8 cellular contexts compared by ENCODE assay signal in the genomic region with DNA sequence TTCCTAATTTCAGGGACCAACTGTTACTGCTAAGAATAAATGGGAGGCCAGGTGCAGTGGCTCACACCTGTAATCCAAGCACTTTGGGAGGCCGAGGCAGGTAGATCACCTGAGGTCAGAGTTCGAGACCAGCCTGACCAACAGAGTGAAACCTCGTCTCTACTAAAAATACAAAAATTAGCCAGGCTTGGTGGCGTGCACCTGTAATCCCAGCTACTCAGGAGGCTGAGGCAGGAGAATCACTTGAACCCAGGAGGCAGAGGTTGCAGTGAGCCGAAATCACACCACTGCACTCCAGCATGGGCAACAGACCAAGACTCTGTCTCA.
A peak's percentile ranks its signal among the peaks of the same experiment; 100 is the strongest.
DNase-seq lines count a peak whose midpoint lies in the region; ATAC-seq and TF ChIP-seq lines count a peak whose summit lies in the region.
"Not testable (repeated sequence)": the region's sequence is repeated elsewhere in the genome, so short reads cannot be mapped to it uniquely, and the experiment has no call there.

No MANE protein-coding gene starts in this region.

- H3K79me2 ChIP-seq in mammary epithelial cell (ENCODE audit: insufficient read depth, low read length): peaks cover 10% of the 10 kb centered on the region

- H3K36me3 ChIP-seq in Panc1 (ENCODE audit: control insufficient read depth, insufficient read depth, low read length); mammary epithelial cell (ENCODE audit: insufficient read depth, low read length); heart right ventricle; muscle layer of colon (ENCODE audit: insufficient read depth, low read length); skeletal muscle satellite cell (ENCODE audit: insufficient read depth, low read length); tibial artery: not testable (repeated sequence)

- DNase-seq in CD4-positive, alpha-beta T cell; Panc1 (ENCODE audit: low read depth, low spot score); mammary epithelial cell; heart right ventricle; tibial artery: not testable (repeated sequence)

- H3K27ac Mint-ChIP-seq in CD4-positive, alpha-beta T cell: peak overlapping the region; percentile 53
- H3K27ac Mint-ChIP-seq in activated T-helper 17 cell treated with anti-CD3 and anti-CD28 coated beads, Interleukin-2, amount 50 U/mL, for 72 hours: peak overlapping the region; percentile 76

- H3K9me3 ChIP-seq in CD4-positive, alpha-beta T cell (ENCODE audit: control insufficient read depth, low read length); Panc1 (ENCODE audit: control insufficient read depth, insufficient read depth, low read depth, low read length); mammary epithelial cell (replicated peaks; ENCODE audit: insufficient read depth, low read length); heart right ventricle; muscle layer of colon (ENCODE audit: low read length); skeletal muscle satellite cell (replicated peaks; ENCODE audit: low read length); tibial artery: not testable (repeated sequence)

- not testable (repeated sequence) for TF ChIP-seq CTCF in CD4-positive, alpha-beta T cell (IDR thresholded peaks at IDR 0.05); Panc1 (IDR thresholded peaks at IDR 0.05); mammary epithelial cell (conservative IDR thresholded peaks at IDR 0.05 in 1 of 2, IDR thresholded peaks at IDR 0.05 in 1 of 2; ENCODE audit: extremely low read depth in 1 of 2, insufficient read depth in 1 of 2, low read depth in 1 of 2, low read length in 2 of 2); heart right ventricle (IDR thresholded peaks at IDR 0.05); tibial artery (IDR thresholded peaks at IDR 0.05)

- H3K4me1 ChIP-seq in Panc1 (ENCODE audit: control insufficient read depth, insufficient read depth, low read length) (peaks cover 50% of the 10 kb centered on the region), mammary epithelial cell (ENCODE audit: insufficient read depth, low read length) (peaks cover 38% of the 10 kb centered on the region), heart right ventricle (peaks cover 3 to 69% (median 14%) of the 10 kb centered on the region in 9 donors), muscle layer of colon (ENCODE audit: insufficient read depth, low read length) (peaks cover 21% of the 10 kb centered on the region), skeletal muscle satellite cell (ENCODE audit: control insufficient read depth, insufficient read depth, low read length) (peaks cover 43% of the 10 kb centered on the region), tibial artery (peaks cover 11 to 80% (median 53%) of the 10 kb centered on the region in 4 donors)

- 97% methylated on average over 5 of the region's 5 CpGs for WGBS in mammary epithelial cell (ENCODE audit: low coverage, missing lambda C conversion rate)
- WGBS in heart right ventricle, 2 donors: 93 to 98% methylated on average over 5 of the region's 5 CpGs

- in situ Hi-C loops in Panc1 (cut with HindIII; ENCODE audit: low pct_unique_long_range_greater_than_20kb, low sequenced_read_pairs): not testable (repeated sequence)
- in situ Hi-C loops in mammary epithelial cell (cut with MboI; ENCODE audit: low sequenced_read_pairs in 2 of 2): loop anchor here in 1 of 2 donors (10.0 kb wide), 1 partner anchor 110 kb away; no protein-coding TSS in a partner anchor

- CTCF ChIA-PET in CD4-positive, alpha-beta T cell (lab: Charles Lee): interaction anchor here (1.0 kb wide), 1 partner anchor 15 kb away, joined by 3 read pairs; no protein-coding TSS in a partner anchor
- CTCF ChIA-PET in Panc1 (lab: Charles Lee): interaction anchor here (1.7 kb wide), 1 partner anchor 113 kb away, joined by 4 read pairs; no protein-coding TSS in a partner anchor
- CTCF ChIA-PET in mammary epithelial cell (lab: Charles Lee; ENCODE audit: low non-redundant PET): not testable (repeated sequence)

- not testable (repeated sequence) for H4K20me1 ChIP-seq in mammary epithelial cell (ENCODE audit: insufficient read depth, low read length)

- not testable (repeated sequence) for H3K27me3 Mint-ChIP-seq in CD4-positive, alpha-beta T cell; activated T-helper 17 cell treated with anti-CD3 and anti-CD28 coated beads, Interleukin-2, amount 50 U/mL, for 72 hours

- POLR2A ChIA-PET in CD4-positive, alpha-beta T cell (lab: Charles Lee): interaction anchor here (1.0 to 11.4 kb wide), 3 partner anchors 79 to 117 kb away, joined by 3 to 913 read pairs (median 3); partner anchors contain the start of gene CHD2
- POLR2A ChIA-PET in Panc1 (lab: Charles Lee): interaction anchor here (0.6 to 1.5 kb wide), 3 partner anchors 70 to 110 kb away, joined by 3 to 7 read pairs (median 4); no protein-coding TSS in a partner anchor

- not testable (repeated sequence) for H3K9me3 Mint-ChIP-seq in CD4-positive, alpha-beta T cell; activated T-helper 17 cell treated with anti-CD3 and anti-CD28 coated beads, Interleukin-2, amount 50 U/mL, for 72 hours

- ATAC-seq in CD4-positive, alpha-beta T cell (ENCODE audit: poor library complexity); Panc1; activated T-helper 17 cell treated with anti-CD3 and anti-CD28 coated beads, Interleukin-2, amount 50 U/mL, for 72 hours (replicated peaks); heart right ventricle: not testable (repeated sequence)

- H3K4me1 Mint-ChIP-seq in CD4-positive, alpha-beta T cell (ENCODE audit: low read depth): peaks cover 35% of the 10 kb centered on the region
- peaks cover 15% of the 10 kb centered on the region for H3K4me1 Mint-ChIP-seq in activated T-helper 17 cell treated with anti-CD3 and anti-CD28 coated beads, Interleukin-2, amount 50 U/mL, for 72 hours

- H2AFZ ChIP-seq in mammary epithelial cell (ENCODE audit: low read depth, low read length): not testable (repeated sequence)

- BruUV-seq in Panc1 (replicated peaks; lab: Mats Ljungman, UMichigan); mammary epithelial cell (replicated peaks; lab: Mats Ljungman, UMichigan): not testable (repeated sequence)

- intact Hi-C loops in CD4-positive, alpha-beta T cell (cut with DNase I, micrococcal nuclease); Panc1 (cut with micrococcal nuclease; ENCODE audit: unreplicated experiment); tibial artery (cut with DNase I; ENCODE audit: low total_unique reads): not testable (repeated sequence)
- intact Hi-C loops in mammary epithelial cell (cut with micrococcal nuclease): loop anchor here (1.0 to 5.0 kb wide), 3 partner anchors 100 to 1428 kb away; partner anchors contain the start of gene MCTP2
- intact Hi-C loops in heart right ventricle (cut with DNase I): loop anchor here in 3 of 10 donors (5.0 to 10.0 kb wide), 3 partner anchors 118 to 210 kb away; no protein-coding TSS in a partner anchor

- not testable (repeated sequence) for H3K27me3 ChIP-seq in CD4-positive, alpha-beta T cell (ENCODE audit: control insufficient read depth, insufficient read depth, low read length); Panc1 (ENCODE audit: control insufficient read depth, insufficient read depth, low read length); mammary epithelial cell (ENCODE audit: insufficient read depth, low read length); heart right ventricle; muscle layer of colon (ENCODE audit: control insufficient read depth in 1 of 2, insufficient read depth in 2 of 2, low read length in 2 of 2); skeletal muscle satellite cell (ENCODE audit: control insufficient read depth, insufficient read depth, low read length); tibial artery

- H3K4me3 ChIP-seq in Panc1 (ENCODE audit: low read depth in 2 of 2, low read length in 2 of 2); mammary epithelial cell (replicated peaks in 1 of 3; ENCODE audit: insufficient read depth in 1 of 3, low read depth in 2 of 3, low read length in 3 of 3); heart right ventricle; muscle layer of colon (ENCODE audit: low read depth in 1 of 2, low read length in 2 of 2); skeletal muscle satellite cell (ENCODE audit: low read length); tibial artery: not testable (repeated sequence)

- H3K36me3 Mint-ChIP-seq in CD4-positive, alpha-beta T cell (ENCODE audit: low read depth): not testable (repeated sequence)
- H3K36me3 Mint-ChIP-seq in activated T-helper 17 cell treated with anti-CD3 and anti-CD28 coated beads, Interleukin-2, amount 50 U/mL, for 72 hours (ENCODE audit: low read depth): peaks cover 24% of the 10 kb centered on the region

- peak overlapping the region; percentile 43 for H3K4me2 ChIP-seq in mammary epithelial cell (ENCODE audit: insufficient read depth, low read depth, low read length)
- peak overlapping the region; percentile 48 for H3K4me2 ChIP-seq in skeletal muscle satellite cell (ENCODE audit: low read length)

- not testable (repeated sequence) for H3K4me3 Mint-ChIP-seq in CD4-positive, alpha-beta T cell
- peak overlapping the region; percentile 21 for H3K4me3 Mint-ChIP-seq in activated T-helper 17 cell treated with anti-CD3 and anti-CD28 coated beads, Interleukin-2, amount 50 U/mL, for 72 hours

- dilution Hi-C loops in mammary epithelial cell (cut with HindIII; ENCODE audit: low sequenced_read_pairs): not testable (repeated sequence)

- H3K27ac ChIP-seq in CD4-positive, alpha-beta T cell (ENCODE audit: low read depth, low read length): not testable (repeated sequence)
- H3K27ac ChIP-seq in Panc1 (ENCODE audit: low read length) (peak overlapping the region; percentile 100), mammary epithelial cell (ENCODE audit: insufficient read depth, low read depth, low read length) (peak overlapping the region; percentile 96), heart right ventricle (peak overlapping the region; percentile 3 to 96 (median 66)), muscle layer of colon (ENCODE audit: low read depth, low read length) (peak overlapping the region; percentile 35), tibial artery (peak overlapping the region; percentile 98 to 99)

- H3K9ac ChIP-seq in mammary epithelial cell (ENCODE audit: insufficient read depth, low read length): peak overlapping the region; percentile 72
- H3K9ac ChIP-seq in muscle layer of colon (ENCODE audit: low read length): not testable (repeated sequence)
- peak overlapping the region; percentile 67 for H3K9ac ChIP-seq in skeletal muscle satellite cell (ENCODE audit: low read depth, low read length)
